8 cellular contexts compared by ENCODE assay signal in genomic region chr1:1616045-1616821, GRCh38. TPM values are rescaled to one million over a fixed set of nuclear protein-coding genes. Genes with fewer than 3 reads are reported as not detected.
DNase-seq lines count a peak whose midpoint lies in the region; ATAC-seq and TF ChIP-seq lines count a peak whose summit lies in the region.

No MANE protein-coding gene starts in this region.

- no peaks in the 10 kb centered on the region for H3K9me3 ChIP-seq in CD4-positive, CD25-positive, alpha-beta regulatory T cell (ENCODE audit: control insufficient read depth in 2 of 2, low read length in 2 of 2)
- no peaks in the 10 kb centered on the region for H3K9me3 ChIP-seq in esophagus muscularis mucosa

- peaks cover 2% of the 10 kb centered on the region for H3K36me3 ChIP-seq in CD4-positive, CD25-positive, alpha-beta regulatory T cell (ENCODE audit: control insufficient read depth, insufficient read depth, low read length)
- H3K36me3 ChIP-seq in esophagus muscularis mucosa, result peaks cover 4 to 23% (median 13%) of the 10 kb centered on the region in 4 donors

- ATAC-seq in CD4-positive, CD25-positive, alpha-beta regulatory T cell (ENCODE audit: low read depth in 2 of 2), result peak in 1 of 2 donors; percentile 3
- peak; percentile 13 for ATAC-seq in GM19351 (IDR thresholded peaks at IDR 0.05; ENCODE audit: unreplicated experiment)
- ATAC-seq in HG03442 (IDR thresholded peaks at IDR 0.05; ENCODE audit: unreplicated experiment), result peak; percentile 2
- peak in 2 of 3 donors; percentile 14 for ATAC-seq in natural killer cell

- TF ChIP-seq POLR2A in esophagus muscularis mucosa (IDR thresholded peaks at IDR 0.05; ENCODE audit: low read depth), result no peak

- H3K36me3 Mint-ChIP-seq in CD4-positive, CD25-positive, alpha-beta regulatory T cell, result peaks cover 5% of the 10 kb centered on the region
- H3K36me3 Mint-ChIP-seq in activated CD4-positive, alpha-beta T cell treated with anti-CD3 and anti-CD28 coated beads, Interleukin-2, amount 10 ng/mL, durations not matched to agents 24 days and 14 days (ENCODE audit: low read depth), result peaks cover 9% of the 10 kb centered on the region
- H3K36me3 Mint-ChIP-seq in natural killer cell, result no peaks in the 10 kb centered on the region

- peaks cover 27% of the 10 kb centered on the region for H3K4me1 ChIP-seq in CD4-positive, CD25-positive, alpha-beta regulatory T cell (ENCODE audit: control insufficient read depth, insufficient read depth, low read length, poor library complexity, severe bottlenecking)
- H3K4me1 ChIP-seq in esophagus muscularis mucosa, result peaks cover 34 to 47% (median 39%) of the 10 kb centered on the region in 4 donors

- H3K27me3 Mint-ChIP-seq in CD4-positive, CD25-positive, alpha-beta regulatory T cell, result no peaks in the 10 kb centered on the region
- H3K27me3 Mint-ChIP-seq in activated CD4-positive, alpha-beta T cell treated with anti-CD3 and anti-CD28 coated beads, Interleukin-2, amount 10 ng/mL, durations not matched to agents 24 days and 14 days, result no peaks in the 10 kb centered on the region
- no peaks in the 10 kb centered on the region for H3K27me3 Mint-ChIP-seq in natural killer cell (ENCODE audit: low read depth in 2 of 2)

- H3K27ac Mint-ChIP-seq in CD4-positive, CD25-positive, alpha-beta regulatory T cell, result peak overlapping the region; percentile 67 to 83 (median 77)
- peak overlapping the region; percentile 73 for H3K27ac Mint-ChIP-seq in activated CD4-positive, alpha-beta T cell treated with anti-CD3 and anti-CD28 coated beads, Interleukin-2, amount 10 ng/mL, durations not matched to agents 24 days and 14 days
- H3K27ac Mint-ChIP-seq in natural killer cell, result peak overlapping the region in 1 of 2 donors; percentile 67

- H3K27ac ChIP-seq in CD4-positive, CD25-positive, alpha-beta regulatory T cell (ENCODE audit: insufficient read depth, low read length, poor library complexity, severe bottlenecking), result peak overlapping the region; percentile 100
- H3K27ac ChIP-seq in esophagus muscularis mucosa (replicated peaks in 1 of 4), result peak overlapping the region; percentile 99 to 100 (median 100)

- in situ Hi-C loops in KBM-7 (cut with MboI; ENCODE audit: low pct_unique_long_range_greater_than_20kb, low sequenced_read_pairs), result no loop called here

- H3K9me3 Mint-ChIP-seq in CD4-positive, CD25-positive, alpha-beta regulatory T cell, result peaks cover 0 to 1% (median 0%) of the 10 kb centered on the region in 7 donors
- no peaks in the 10 kb centered on the region for H3K9me3 Mint-ChIP-seq in activated CD4-positive, alpha-beta T cell treated with anti-CD3 and anti-CD28 coated beads, Interleukin-2, amount 10 ng/mL, durations not matched to agents 24 days and 14 days
- H3K9me3 Mint-ChIP-seq in natural killer cell, result no peaks in the 10 kb centered on the region

- H3K4me1 Mint-ChIP-seq in CD4-positive, CD25-positive, alpha-beta regulatory T cell, result peaks cover 5 to 30% (median 13%) of the 10 kb centered on the region in 4 donors
- peaks cover 28% of the 10 kb centered on the region for H3K4me1 Mint-ChIP-seq in activated CD4-positive, alpha-beta T cell treated with anti-CD3 and anti-CD28 coated beads, Interleukin-2, amount 10 ng/mL, durations not matched to agents 24 days and 14 days
- peaks cover 18 to 22% of the 10 kb centered on the region in 2 donors for H3K4me1 Mint-ChIP-seq in natural killer cell

- WGBS in esophagus muscularis mucosa, result 27% methylated on average over 18 of the region's 80 CpGs

- intact Hi-C loops in activated CD4-positive, alpha-beta T cell treated with anti-CD3 and anti-CD28 coated beads, Interleukin-2, amount 10 ng/mL, durations not matched to agents 24 days and 14 days (cut with micrococcal nuclease), result no loop called here
- intact Hi-C loops in esophagus muscularis mucosa (cut with DNase I) (no loop called here), natural killer cell (cut with micrococcal nuclease) (loop anchor here (10.0 kb wide), 1 partner anchor 59 kb away; no protein-coding TSS in a partner anchor)

- H3K4me3 Mint-ChIP-seq in CD4-positive, CD25-positive, alpha-beta regulatory T cell, result peak overlapping the region; percentile 85 to 90 (median 87)
- peak overlapping the region; percentile 80 for H3K4me3 Mint-ChIP-seq in activated CD4-positive, alpha-beta T cell treated with anti-CD3 and anti-CD28 coated beads, Interleukin-2, amount 10 ng/mL, durations not matched to agents 24 days and 14 days
- peak overlapping the region; percentile 81 for H3K4me3 Mint-ChIP-seq in natural killer cell

- TF ChIP-seq EP300 in esophagus muscularis mucosa (IDR thresholded peaks at IDR 0.05), result no peak

- TF ChIP-seq CTCF in esophagus muscularis mucosa (IDR thresholded peaks at IDR 0.05), result no peak
- TF ChIP-seq CTCF in natural killer cell (IDR thresholded peaks at IDR 0.05), result no peak

- H3K27me3 ChIP-seq in CD4-positive, CD25-positive, alpha-beta regulatory T cell (ENCODE audit: control insufficient read depth, insufficient read depth, low read length), result no peaks in the 10 kb centered on the region
- no peaks in the 10 kb centered on the region for H3K27me3 ChIP-seq in esophagus muscularis mucosa

- peak in 2 of 3 donors; percentile 42 to 46 for DNase-seq in CD4-positive, CD25-positive, alpha-beta regulatory T cell
- DNase-seq in activated CD4-positive, alpha-beta T cell treated with anti-CD3 and anti-CD28 coated beads, Interleukin-2, amount 10 ng/mL, durations not matched to agents 24 days and 14 days, result peak; percentile 86
- no peak for DNase-seq in esophagus muscularis mucosa (ENCODE audit: extremely low spot score)
- DNase-seq in natural killer cell, result no peak
- no peak for DNase-seq in KBM-7
- DNase-seq in amniotic stem cell (lab: John Stamatoyannopoulos, UW), result no peak

- no peak overlapping the region for H3K4me3 ChIP-seq in CD4-positive, CD25-positive, alpha-beta regulatory T cell (ENCODE audit: low read depth, low read length)
- H3K4me3 ChIP-seq in esophagus muscularis mucosa, result peak overlapping the region; percentile 86 to 99 (median 94)

RNA-seq across cellular contexts. Expression of gene MIB2, which starts 0.9 kb away (rescaled TPM):
- total RNA-seq in CD4-positive, CD25-positive, alpha-beta regulatory T cell, result 58.2 TPM
- polyA plus RNA-seq in CD4-positive, CD25-positive, alpha-beta regulatory T cell, result 10 to 100 TPM; 15.9 to 20.6 (median 19.0) TPM
- total RNA-seq in activated CD4-positive, alpha-beta T cell treated with anti-CD3 and anti-CD28 coated beads, Interleukin-2, amount 10 ng/mL, durations not matched to agents 24 days and 14 days, result 32.7 and 34.1 TPM in 2 replicates
- 10 to 100 TPM; 33.6 to 99.9 (median 74.6) TPM for total RNA-seq in esophagus muscularis mucosa
- total RNA-seq in natural killer cell, result 10 to 100 TPM; 44.9 to 54.1 (median 46.0) TPM

RNA-seq across cellular contexts. Expression of gene MMP23B, which starts 15.7 kb away (rescaled TPM):
- total RNA-seq in CD4-positive, CD25-positive, alpha-beta regulatory T cell, result 4.1 TPM
- under 1 TPM in 2 of 4 donors, not detected in 2; 0.18 to 0.21 TPM for polyA plus RNA-seq in CD4-positive, CD25-positive, alpha-beta regulatory T cell
- 1.2 and 1.5 TPM in 2 replicates for total RNA-seq in activated CD4-positive, alpha-beta T cell treated with anti-CD3 and anti-CD28 coated beads, Interleukin-2, amount 10 ng/mL, durations not matched to agents 24 days and 14 days
- total RNA-seq in esophagus muscularis mucosa (10 to 100 TPM in 3 of 4 donors, 1 to 10 TPM in 1; 3.2 to 19.5 (median 14.0) TPM), natural killer cell (100 to 1,000 TPM in 2 of 3 donors, 10 to 100 TPM in 1; 82.9 to 130 (median 126) TPM)

RNA-seq across cellular contexts. Expression of gene FNDC10, which starts 16.3 kb away (rescaled TPM):
- total RNA-seq in CD4-positive, CD25-positive, alpha-beta regulatory T cell, result 0.96 TPM
- under 1 TPM; 0.21 to 0.37 (median 0.29) TPM for polyA plus RNA-seq in CD4-positive, CD25-positive, alpha-beta regulatory T cell
- 14.3 and 15.9 TPM in 2 replicates for total RNA-seq in activated CD4-positive, alpha-beta T cell treated with anti-CD3 and anti-CD28 coated beads, Interleukin-2, amount 10 ng/mL, durations not matched to agents 24 days and 14 days
- 1 to 10 TPM in 1 of 4 donors, under 1 TPM in 2, not detected in 1; 0.50 to 1.9 (median 0.84) TPM for total RNA-seq in esophagus muscularis mucosa
- total RNA-seq in natural killer cell, result 1 to 10 TPM; 2.8 to 3.2 (median 3.0) TPM

RNA-seq across cellular contexts. Expression of gene SSU72, which starts 41.6 kb away (rescaled TPM):
- total RNA-seq in CD4-positive, CD25-positive, alpha-beta regulatory T cell, result 104 TPM
- polyA plus RNA-seq in CD4-positive, CD25-positive, alpha-beta regulatory T cell, result 100 to 1,000 TPM; 185 to 279 (median 217) TPM
- 134 TPM in 2 replicates for total RNA-seq in activated CD4-positive, alpha-beta T cell treated with anti-CD3 and anti-CD28 coated beads, Interleukin-2, amount 10 ng/mL, durations not matched to agents 24 days and 14 days
- total RNA-seq in esophagus muscularis mucosa (100 to 1,000 TPM in 2 of 4 donors, 10 to 100 TPM in 2; 78.7 to 134 (median 112) TPM), natural killer cell (100 to 1,000 TPM in 1 of 3 donors, 10 to 100 TPM in 2; 87.5 to 107 (median 93.9) TPM)

RNA-seq across cellular contexts. Expression of gene CDK11B, which starts 42.6 kb away (rescaled TPM):
- 47.2 TPM for total RNA-seq in CD4-positive, CD25-positive, alpha-beta regulatory T cell
- 10 to 100 TPM in 1 of 4 donors, 1 to 10 TPM in 3; 9.3 to 11.3 (median 9.7) TPM for polyA plus RNA-seq in CD4-positive, CD25-positive, alpha-beta regulatory T cell
- total RNA-seq in activated CD4-positive, alpha-beta T cell treated with anti-CD3 and anti-CD28 coated beads, Interleukin-2, amount 10 ng/mL, durations not matched to agents 24 days and 14 days, result 38.0 and 40.4 TPM in 2 replicates
- total RNA-seq in esophagus muscularis mucosa (10 to 100 TPM; 27.2 to 68.9 (median 33.0) TPM), natural killer cell (10 to 100 TPM; 49.6 to 65.9 (median 50.2) TPM)

Comparison
In these comparisons a context has a peak if more than half of its experiments do, and no peak if none do; other contexts are left out.
1. DNase-seq: peak in CD4-positive, CD25-positive, alpha-beta regulatory T cell (2 of 3) and activated CD4-positive, alpha-beta T cell treated with anti-CD3 and anti-CD28 coated beads, Interleukin-2, amount 10 ng/mL, durations not matched to agents 24 days and 14 days (single experiment); none in esophagus muscularis mucosa (single experiment), natural killer cell (single experiment), KBM-7 (single experiment) and amniotic stem cell (single experiment).
2. RNA of gene MMP23B, which starts 15.7 kb away (total RNA-seq): 82.9 to 130 TPM in natural killer cell; 3.2 to 19.5 TPM in esophagus muscularis mucosa, 4.1 TPM in CD4-positive, CD25-positive, alpha-beta regulatory T cell (single experiment) and 1.2 to 1.5 TPM in activated CD4-positive, alpha-beta T cell treated with anti-CD3 and anti-CD28 coated beads, Interleukin-2, amount 10 ng/mL, durations not matched to agents 24 days and 14 days; every median in the first group is over 4 times any median in the second.
3. Peak in every context shown above with its lines, with median percentiles within 50 percentile points of each other: H3K4me3 Mint-ChIP-seq.